In the genomic region with DNA sequence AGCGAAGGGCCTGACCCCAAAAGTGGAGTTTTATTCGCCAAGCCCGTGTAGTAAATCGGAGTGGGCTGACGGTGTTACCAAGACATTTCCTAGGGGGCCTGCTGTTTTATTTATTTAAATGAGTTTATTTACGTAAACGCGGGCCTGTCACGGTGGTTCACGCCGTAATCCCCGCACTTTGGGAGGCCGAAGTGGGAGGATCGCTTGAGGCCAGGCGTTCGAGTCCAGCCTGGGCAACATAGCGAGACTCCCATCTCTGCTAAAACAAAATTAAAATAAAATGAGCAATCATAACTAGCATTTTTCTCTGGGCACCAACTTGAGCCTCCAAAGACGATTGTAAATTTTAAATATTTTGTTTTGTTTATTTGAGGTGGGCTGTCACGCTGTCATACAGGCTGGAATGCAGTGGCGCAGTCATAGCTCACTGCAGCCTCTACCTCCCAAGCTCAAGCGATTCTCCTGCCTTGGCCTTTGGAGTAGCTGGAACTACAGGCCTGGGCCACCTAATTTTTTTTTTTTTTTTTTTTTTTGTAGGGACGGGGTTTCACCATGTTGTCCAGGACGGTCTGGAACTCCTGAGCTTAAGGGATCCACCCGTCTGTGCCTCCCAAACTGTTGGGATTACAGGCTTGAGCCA, we compare ENCODE assay signal across 8 cellular contexts. TPM values are rescaled to one million over a fixed set of nuclear protein-coding genes. Genes with fewer than 3 reads are reported as not detected.
DNase-seq lines count a peak whose midpoint lies in the region; ATAC-seq and TF ChIP-seq lines count a peak whose summit lies in the region.

No MANE protein-coding gene starts in this region.

- no peak for TF ChIP-seq CTCF in BJ (IDR thresholded peaks at IDR 0.05; ENCODE audit: insufficient read depth, low read depth, low read length)
- TF ChIP-seq CTCF in coronary artery (IDR thresholded peaks at IDR 0.05), result no peak

- intact Hi-C loops in naive thymus-derived CD4-positive, alpha-beta T cell (cut with micrococcal nuclease), result loop anchor here (1.0 to 10.0 kb wide), 5 partner anchors 21 to 545 kb away; partner anchors contain the start of genes AP4M1 (in 1 of the 2), BUD31 (in 1 of the 2), MCM7 (in 1 of the 2) and PDAP1 (in 1 of the 2)

- no peaks in the 10 kb centered on the region for H3K9me3 Mint-ChIP-seq in naive thymus-derived CD4-positive, alpha-beta T cell

- H3K27ac ChIP-seq in coronary artery, result peak overlapping the region; percentile 97 to 100
- peak overlapping the region; percentile 99 for H3K27ac ChIP-seq in naive thymus-derived CD4-positive, alpha-beta T cell (ENCODE audit: low read depth, low read length)

- no peaks in the 10 kb centered on the region for H3K27me3 ChIP-seq in BJ (ENCODE audit: control insufficient read depth, insufficient read depth, low read length)
- H3K27me3 ChIP-seq in naive thymus-derived CD4-positive, alpha-beta T cell (ENCODE audit: control insufficient read depth in 2 of 2, insufficient read depth in 2 of 2, low read length in 2 of 2), result no peaks in the 10 kb centered on the region

- POLR2A ChIA-PET in BJ (lab: Charles Lee), result interaction anchor here (0.7 kb wide), 1 partner anchor 747 kb away, joined by 4 read pairs; no protein-coding TSS in a partner anchor
- POLR2A ChIA-PET in naive thymus-derived CD4-positive, alpha-beta T cell (lab: Charles Lee), result interaction anchor here (0.6 to 4.6 kb wide), 17 partner anchors 9 to 870 kb away, joined by 3 to 52 read pairs (median 10); partner anchors contain the start of genes ATP5MF, BUD31, MEPCE and PDAP1

- H3K36me3 Mint-ChIP-seq in naive thymus-derived CD4-positive, alpha-beta T cell, result peaks cover 20 to 61% (median 22%) of the 10 kb centered on the region in 5 donors

- peak overlapping the region; percentile 94 to 100 (median 97) for H3K4me3 Mint-ChIP-seq in naive thymus-derived CD4-positive, alpha-beta T cell

- peaks cover 20% of the 10 kb centered on the region for H3K36me3 ChIP-seq in BJ (ENCODE audit: control insufficient read depth, insufficient read depth, low read length)
- peaks cover 0 to 57% (median 19%) of the 10 kb centered on the region in 3 experiments for H3K36me3 ChIP-seq in naive thymus-derived CD4-positive, alpha-beta T cell (ENCODE audit: control insufficient read depth in 2 of 3, insufficient read depth in 3 of 3, low read length in 3 of 3)

- no peak for ATAC-seq in naive thymus-derived CD4-positive, alpha-beta T cell

- H3K4me1 Mint-ChIP-seq in naive thymus-derived CD4-positive, alpha-beta T cell, result peaks cover 36 to 69% (median 55%) of the 10 kb centered on the region in 7 donors

- no peaks in the 10 kb centered on the region for H3K9me3 ChIP-seq in naive thymus-derived CD4-positive, alpha-beta T cell (ENCODE audit: control insufficient read depth in 2 of 3, low read length in 3 of 3)

- no peaks in the 10 kb centered on the region for H3K27me3 Mint-ChIP-seq in naive thymus-derived CD4-positive, alpha-beta T cell

- CTCF ChIA-PET in BJ (lab: Yijun Ruan, JAX), result no interaction called here
- CTCF ChIA-PET in naive thymus-derived CD4-positive, alpha-beta T cell (lab: Charles Lee), result interaction anchor here (0.7 kb wide), 1 partner anchor 145 kb away, joined by 4 read pairs; no protein-coding TSS in a partner anchor

- DNase-seq in BJ (ENCODE audit: low read depth), result no peak
- peak; percentile 51 for DNase-seq in M059J (ENCODE audit: low read depth)
- DNase-seq in coronary artery (ENCODE audit: low spot score), result no peak
- DNase-seq in naive thymus-derived CD4-positive, alpha-beta T cell, result peak in 2 of 9 donors; percentile 22 to 26
- no peak for DNase-seq in HUDEP-2 (lab: John Stamatoyannopoulos, UW; ENCODE audit: unreplicated experiment in 76 of 76)
- no peak for DNase-seq in Ammon's horn (ENCODE audit: low spot score)
- DNase-seq in HPDE6-E6E7 (ENCODE audit: extremely low spot score), result no peak
- no peak for DNase-seq in NOMO-1 treated with dmso at 0.1 percent for 144 hours (lab: John Stamatoyannopoulos, UW; ENCODE audit: unreplicated experiment)

- peaks cover 24 to 25% of the 10 kb centered on the region in 2 donors for H3K4me1 ChIP-seq in naive thymus-derived CD4-positive, alpha-beta T cell (ENCODE audit: control insufficient read depth in 2 of 2, insufficient read depth in 2 of 2, low read length in 2 of 2)

- peak overlapping the region; percentile 95 for H3K4me3 ChIP-seq in BJ (ENCODE audit: low read depth, low read length)
- peak overlapping the region; percentile 100 for H3K4me3 ChIP-seq in coronary artery
- peak overlapping the region; percentile 85 for H3K4me3 ChIP-seq in naive thymus-derived CD4-positive, alpha-beta T cell (ENCODE audit: low read length)

- peak overlapping the region; percentile 95 to 100 (median 99) for H3K27ac Mint-ChIP-seq in naive thymus-derived CD4-positive, alpha-beta T cell

RNA-seq across cellular contexts. Expression of gene ZNF655, which starts 1.0 kb away (rescaled TPM):
- 47.2 and 56.4 TPM in 2 replicates for polyA plus RNA-seq in BJ (2011; rRNA removed)
- polyA minus RNA-seq in BJ (2011; rRNA and poly(A)+ RNA removed), result 50.5 and 52.5 TPM in 2 replicates
- total RNA-seq in M059J (2014; rRNA removed; shearing (Covaris generic)), result 54.1 and 55.2 TPM in 2 replicates
- 100 to 1,000 TPM; 110 to 165 (median 157) TPM for total RNA-seq in naive thymus-derived CD4-positive, alpha-beta T cell
- 10 to 100 TPM; 65.8 to 81.7 TPM for polyA plus RNA-seq in naive thymus-derived CD4-positive, alpha-beta T cell

RNA-seq across cellular contexts. Expression of gene FAM200A, which starts 7.5 kb away (rescaled TPM):
- 3.8 and 5.9 TPM in 2 replicates for polyA plus RNA-seq in BJ (2011; rRNA removed)
- 2.0 and 2.8 TPM in 2 replicates for polyA minus RNA-seq in BJ (2011; rRNA and poly(A)+ RNA removed)
- total RNA-seq in M059J (2014; rRNA removed; shearing (Covaris generic)), result 8.6 and 13.3 TPM in 2 replicates
- 10 to 100 TPM in 2 of 5 experiments, 1 to 10 TPM in 3; 1.9 to 13.6 (median 5.0) TPM for total RNA-seq in naive thymus-derived CD4-positive, alpha-beta T cell
- polyA plus RNA-seq in naive thymus-derived CD4-positive, alpha-beta T cell, result 1 to 10 TPM; 5.9 to 7.6 TPM

RNA-seq across cellular contexts. Expression of gene TMEM225B, which starts 38.7 kb away (rescaled TPM):
- polyA plus RNA-seq in BJ (2011; rRNA removed), result 1.2 and 1.3 TPM in 2 replicates
- polyA minus RNA-seq in BJ (2011; rRNA and poly(A)+ RNA removed), result 0.93 and 1.1 TPM in 2 replicates
- 0.20 and 0.62 TPM in 2 replicates for total RNA-seq in M059J (2014; rRNA removed; shearing (Covaris generic))
- 1 to 10 TPM in 1 of 5 experiments, under 1 TPM in 3, not detected in 1; 0.80 to 1.9 (median 0.90) TPM for total RNA-seq in naive thymus-derived CD4-positive, alpha-beta T cell
- polyA plus RNA-seq in naive thymus-derived CD4-positive, alpha-beta T cell, result 1 to 10 TPM in 1 of 2 donors, under 1 TPM in 1; 0.44 to 2.5 TPM

RNA-seq across cellular contexts. Expression of gene ZKSCAN5, which starts 54.9 kb away (rescaled TPM):
- 9.7 and 10.3 TPM in 2 replicates for polyA plus RNA-seq in BJ (2011; rRNA removed)
- polyA minus RNA-seq in BJ (2011; rRNA and poly(A)+ RNA removed), result 9.3 and 14.2 TPM in 2 replicates
- 12.8 and 19.9 TPM in 2 replicates for total RNA-seq in M059J (2014; rRNA removed; shearing (Covaris generic))
- 10 to 100 TPM in 1 of 5 experiments, 1 to 10 TPM in 4; 4.7 to 11.0 (median 8.3) TPM for total RNA-seq in naive thymus-derived CD4-positive, alpha-beta T cell
- polyA plus RNA-seq in naive thymus-derived CD4-positive, alpha-beta T cell, result 1 to 10 TPM; 4.1 to 8.1 TPM

RNA-seq across cellular contexts. Expression of gene ZSCAN25, which starts 57.4 kb away (rescaled TPM):
- 7.7 and 9.3 TPM in 2 replicates for polyA plus RNA-seq in BJ (2011; rRNA removed)
- 14.7 and 15.7 TPM in 2 replicates for polyA minus RNA-seq in BJ (2011; rRNA and poly(A)+ RNA removed)
- total RNA-seq in M059J (2014; rRNA removed; shearing (Covaris generic)), result 5.7 and 12.3 TPM in 2 replicates
- total RNA-seq in naive thymus-derived CD4-positive, alpha-beta T cell, result 10 to 100 TPM; 33.9 to 51.6 (median 43.8) TPM
- 10 to 100 TPM; 15.5 to 20.6 TPM for polyA plus RNA-seq in naive thymus-derived CD4-positive, alpha-beta T cell
